15 cellular contexts compared by ENCODE assay signal in the genomic region with DNA sequence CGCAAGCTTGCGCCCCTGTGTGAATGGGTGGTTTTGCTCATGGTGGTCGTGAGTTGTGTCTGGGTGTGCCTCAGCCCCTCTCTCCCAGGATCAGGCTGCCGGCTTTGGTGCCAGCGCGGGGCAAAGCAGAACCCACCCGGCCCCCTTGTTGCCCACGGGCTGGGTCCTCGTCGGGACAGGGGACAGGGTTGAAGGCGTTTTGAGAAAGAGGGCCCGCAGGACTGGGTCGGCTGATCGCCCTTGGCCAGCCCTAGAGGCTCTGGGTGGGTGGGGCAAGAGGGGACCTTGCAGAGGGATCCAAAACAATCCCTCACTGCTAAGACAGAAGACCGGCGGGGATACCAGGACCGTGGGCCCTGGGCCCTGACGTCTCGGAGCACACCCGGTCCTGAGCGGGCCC.
"Had no signal": no experiment of that assay in that cellular context is flagged by ENCODE, and none has a peak within 500 bp of the region (broad histone marks: within the 10 kb centered on the region; RNA-seq: fewer than 3 reads in every experiment).

No MANE protein-coding gene starts in this region.

- H3K27me3 ChIP-seq: brain microvascular endothelial cell had no signal

- H3K9me3 ChIP-seq: upper lobe of right lung had no signal

- H3K9ac ChIP-seq: parathyroid adenoma had no signal

- ATAC-seq: foreskin keratinocyte, upper lobe of right lung, WTC11 had no signal

- DNase-seq: activated CD4-positive, alpha-beta T cell treated with anti-CD3 and anti-CD28 coated beads, Interleukin-2, amount 10 ng/mL, durations not matched to agents 7 days and 5 days; activated CD8-positive, alpha-beta memory T cell treated with anti-CD3 and anti-CD28 coated beads for 24 hours; activated naive CD4-positive, alpha-beta T cell treated with anti-CD3 and anti-CD28 coated beads, Interleukin-2, amount 50 U/mL, for 16 hours; activated T-cell treated with anti-CD3 and anti-CD28 coated beads for 4 hours; amniotic stem cell; brain microvascular endothelial cell; mesendoderm; stimulated activated CD4-positive, alpha-beta T cell treated with anti-CD3 and anti-CD28 coated beads, Interleukin-15, amount 100 ng/mL, for 24 hours; stimulated activated CD4-positive, alpha-beta T cell treated with anti-CD3 and anti-CD28 coated beads, Interleukin-4, amount 100 ng/mL, for 24 hours; upper lobe of right lung had no signal

- H3K27ac Mint-ChIP-seq: T-helper 1 cell treated with Interleukin-12 subunit alpha and Interleukin-12 subunit beta and Interleukin-4 antibody, amounts not matched to agents 30 μg/mL and 1 μg/mL, for 36 hours; WTC11 had no signal

- H3K27ac ChIP-seq: brain microvascular endothelial cell, dorsolateral prefrontal cortex, foreskin keratinocyte, parathyroid adenoma, upper lobe of right lung had no signal

- H3K36me3 ChIP-seq: brain microvascular endothelial cell, upper lobe of right lung had no signal

- H3K4me3 ChIP-seq: upper lobe of right lung had no signal

- H3K4me3 Mint-ChIP-seq: activated CD4-positive, alpha-beta T cell treated with anti-CD3 and anti-CD28 coated beads, Interleukin-2, amount 10 ng/mL, durations not matched to agents 7 days and 5 days; WTC11 had no signal

- H2AFZ ChIP-seq: parathyroid adenoma had no signal

- H3K4me1 ChIP-seq: parathyroid adenoma, upper lobe of right lung had no signal
